Comparison of ENCODE assay signal across 1 cellular context in the genomic region with DNA sequence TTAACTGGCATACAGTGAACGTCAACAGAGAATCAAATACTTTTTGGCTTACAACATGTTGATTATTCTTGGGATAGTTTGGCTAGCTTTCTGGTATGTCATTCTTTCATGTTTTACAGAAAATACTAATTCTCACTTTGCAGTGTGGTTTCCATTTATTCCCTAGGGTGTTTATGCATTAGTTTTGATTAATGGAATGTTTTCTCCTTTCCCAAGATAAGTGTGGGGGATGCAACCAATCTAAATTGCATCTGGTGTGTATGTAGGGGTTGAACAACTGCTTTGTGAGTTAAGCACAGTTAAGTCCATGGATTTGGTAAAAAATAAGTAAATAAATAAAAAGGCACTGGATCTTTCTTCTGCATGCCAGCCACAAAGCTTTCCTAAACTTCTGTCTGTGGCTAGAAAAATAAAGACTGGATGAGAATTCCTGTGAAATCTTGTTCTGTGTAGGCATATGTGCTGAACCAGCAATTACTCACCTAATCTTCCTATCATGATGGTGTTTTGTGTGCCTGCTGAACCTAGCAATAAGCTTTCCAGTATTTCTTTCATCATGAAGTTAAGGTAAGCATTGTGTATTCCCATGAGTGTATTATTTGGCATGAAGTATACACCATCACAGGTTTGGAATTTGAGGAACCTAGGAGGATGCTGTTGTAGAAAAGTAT.
TF ChIP-seq lines count a peak whose summit lies in the region.

No MANE protein-coding gene starts in this region.

TF ChIP-seq in H1, 55 proteins besides CTCF, POLR2A, EP300 and RAD21:
- TF ChIP-seq TAF7 (optimal IDR thresholded peaks at IDR 0.05; ENCODE audit: borderline replicate concordance, low read depth, low read length): no peak
- no peak for TF ChIP-seq SIN3A (conservative IDR thresholded peaks at IDR 0.05 in 1 of 2, IDR thresholded peaks at IDR 0.05 in 1 of 2; ENCODE audit: low read depth in 1 of 2, low read length in 2 of 2)
- peak; percentile 26; the same call in 1 of the 2 replicates for TF ChIP-seq MAFK (IDR thresholded peaks at IDR 0.05; ENCODE audit: low read depth, low read length)
- TF ChIP-seq ZNF274 (IDR thresholded peaks at IDR 0.05; ENCODE audit: borderline replicate concordance, extremely low read depth, low read length): no peak
